2 cellular contexts compared by ENCODE assay signal in genomic region chr10:120109725-120110124, GRCh38.
DNase-seq lines count a peak whose midpoint lies in the region; ATAC-seq and TF ChIP-seq lines count a peak whose summit lies in the region.
"Not testable (repeated sequence)": the region's sequence is repeated elsewhere in the genome, so short reads cannot be mapped to it uniquely, and the experiment has no call there.

No MANE protein-coding gene starts in this region.

- H3K27me3 ChIP-seq in foreskin keratinocyte, result peaks cover 18% of the 10 kb centered on the region

- CTCF ChIA-PET in HEK293 (lab: Yijun Ruan, JAX), result interaction anchor here (0.6 to 1.9 kb wide), 3 partner anchors 55 to 483 kb away, joined by 3 to 4 read pairs (median 3); no protein-coding TSS in a partner anchor

- not testable (repeated sequence) for TF ChIP-seq CTCF in HEK293 (tag by site-specific recombination; IDR thresholded peaks at IDR 0.05); foreskin keratinocyte (conservative IDR thresholded peaks at IDR 0.05)

- POLR2A ChIA-PET in HEK293 (lab: Yijun Ruan, JAX), result not testable (repeated sequence)

- H3K27ac ChIP-seq in HEK293 (ENCODE audit: extremely low read depth, low read depth, low read length); foreskin keratinocyte: not testable (repeated sequence)

- H3K36me3 ChIP-seq in HEK293 (ENCODE audit: control insufficient read depth in 2 of 2, insufficient read depth in 1 of 2, low read length in 2 of 2), result not testable (repeated sequence)

- not testable (repeated sequence) for H3K4me3 ChIP-seq in HEK293 (ENCODE audit: low read depth, low read length)

- DNase-seq in foreskin keratinocyte, result not testable (repeated sequence)

- not testable (repeated sequence) for H3K4me1 ChIP-seq in HEK293 (ENCODE audit: control insufficient read depth, insufficient read depth, low read length); foreskin keratinocyte

- not testable (repeated sequence) for H3K9me3 ChIP-seq in HEK293 (ENCODE audit: control insufficient read depth, insufficient read depth, low read depth, low read length)

- ATAC-seq in foreskin keratinocyte, result peak; percentile 47

TF ChIP-seq in HEK293, 187 proteins besides CTCF, POLR2A, EP300 and RAD21:
- TF ChIP-seq ZNF146 (tag by site-specific recombination; IDR thresholded peaks at IDR 0.05) (peak; percentile 94), ZNF280D (tag by site-specific recombination; IDR thresholded peaks at IDR 0.05) (peak; percentile 49; the same call in 1 of the 2 replicates), ZNF580 (tag by site-specific recombination; IDR thresholded peaks at IDR 0.05) (0 out of 2 replicates have a peak, but pooled peaks have one; percentile 50)
